Comparison of ENCODE assay signal across 16 cellular contexts in genomic region chr12:108787539-108787938, GRCh38.
"Had no signal": no experiment of that assay in that cellular context is flagged by ENCODE, and none has a peak within 500 bp of the region (broad histone marks: within the 10 kb centered on the region; RNA-seq: fewer than 3 reads in every experiment).

No MANE protein-coding gene starts in this region.

- H3K4me1 ChIP-seq: body of pancreas, colonic mucosa had no signal

- H3K9me3 ChIP-seq: body of pancreas, colonic mucosa, lower lobe of right lung, ovary, thyroid gland had no signal

- ATAC-seq: activated T-cell treated with anti-CD3 and anti-CD28 coated beads, Interleukin-2, amount 50 U/mL, for 72 hours; body of pancreas; lower lobe of right lung had no signal

- H3K4me3 ChIP-seq: body of pancreas, colonic mucosa, lower lobe of right lung, neural progenitor cell, ovary, thyroid gland had no signal

- H3K27ac ChIP-seq: body of pancreas, colonic mucosa, lower lobe of right lung, neural progenitor cell, ovary, thyroid gland, WERI-Rb-1 had no signal

- H3K27me3 ChIP-seq: body of pancreas, colonic mucosa, neural progenitor cell, ovary, thyroid gland had no signal

- H3K9me3 Mint-ChIP-seq: activated T-cell treated with anti-CD3 and anti-CD28 coated beads, Interleukin-2, amount 50 U/mL, for 72 hours; mesothelial cell of epicardium; neural progenitor cell had no signal

- H3K4me3 Mint-ChIP-seq: activated naive CD8-positive, alpha-beta T cell; activated T-cell treated with anti-CD3 and anti-CD28 coated beads, Interleukin-2, amount 50 U/mL, for 72 hours; mesothelial cell of epicardium; neural progenitor cell had no signal

- H3K36me3 ChIP-seq: colonic mucosa, neural progenitor cell, ovary had no signal

- H3K27me3 Mint-ChIP-seq: activated naive CD8-positive, alpha-beta T cell had no signal

- H3K9ac ChIP-seq: neural progenitor cell had no signal

- H3K27ac Mint-ChIP-seq: activated naive CD8-positive, alpha-beta T cell; activated T-cell treated with anti-CD3 and anti-CD28 coated beads, Interleukin-2, amount 50 U/mL, for 72 hours; mesothelial cell of epicardium had no signal

- DNase-seq: activated CD4-positive, alpha-beta T cell treated with anti-CD3 and anti-CD28 coated beads for 1 hour; activated gamma-delta T cell; activated T-cell treated with anti-CD3 and anti-CD28 coated beads, Interleukin-2, amount 50 U/mL, for 72 hours; body of pancreas; central memory CD4-positive, alpha-beta T cell; colonic mucosa; erythroblast; lower lobe of right lung; ovary; stimulated activated CD8-positive, alpha-beta memory T cell treated with anti-CD3 and anti-CD28 coated beads, Interleukin-4, amount 100 ng/mL, for 48 hours; stimulated activated naive CD4-positive, alpha-beta T cell; thyroid gland; WERI-Rb-1 had no signal

- H3K4me1 Mint-ChIP-seq: mesothelial cell of epicardium had no signal
